In genomic region chr19:2474232-2475017, GRCh38 we compare ENCODE assay signal across 8 cellular contexts. TPM values are rescaled to one million over a fixed set of nuclear protein-coding genes. Genes with fewer than 3 reads are reported as not detected.
DNase-seq lines count a peak whose midpoint lies in the region; ATAC-seq, FAIRE-seq and TF ChIP-seq lines count a peak whose summit lies in the region.

No MANE protein-coding gene starts in this region.

- TF ChIP-seq CTCF in GM10248 (IDR thresholded peaks at IDR 0.05; ENCODE audit: control extremely low read depth, extremely low read depth, low read depth, missing control alignments) (peak; percentile 98), colonic mucosa (IDR thresholded peaks at IDR 0.05) (peak; percentile 97), HepG2 (CRISPR knock-in tag; IDR thresholded peaks at IDR 0.05) (peak; percentile 96)

- no TSS peak for BruUV-seq in HepG2 (replicated peaks; lab: Mats Ljungman, UMichigan)

- H4K20me1 ChIP-seq in HepG2 (ENCODE audit: insufficient read depth, low read length): peaks cover 28% of the 10 kb centered on the region; the same call in 1 of the 2 replicates

- H3K36me3 ChIP-seq in colonic mucosa: no peaks in the 10 kb centered on the region
- no peaks in the 10 kb centered on the region; a peak in 1 of 5 replicates for H3K36me3 ChIP-seq in HepG2 (replicated peaks in 1 of 2; ENCODE audit: control insufficient read depth in 1 of 2, insufficient read depth in 2 of 2, low read length in 2 of 2)

- peaks cover 5% of the 10 kb centered on the region for H3K27me3 Mint-ChIP-seq in activated CD4-positive, alpha-beta T cell treated with anti-CD3 and anti-CD28 coated beads, Interleukin-2, amount 10 ng/mL, durations not matched to agents 24 days and 14 days

- peak overlapping the region; percentile 61 to 79 for H3K9ac ChIP-seq in colonic mucosa (ENCODE audit: low read depth in 2 of 2, low read length in 2 of 2)
- H3K9ac ChIP-seq in HepG2 (ENCODE audit: insufficient read depth, low read depth, low read length): peak overlapping the region; percentile 54; the same call in 1 of the 2 replicates

- H3K4me2 ChIP-seq in HepG2 (ENCODE audit: low read depth, low read length): peak overlapping the region; percentile 99

- POLR2A ChIA-PET in GM10248 (lab: Yijun Ruan, JAX): interaction anchor here (2.2 to 4.2 kb wide), 3 partner anchors 76 to 145 kb away, joined by 6 to 275 read pairs (median 208); no protein-coding TSS in a partner anchor
- POLR2A ChIA-PET in HepG2 (lab: Yijun Ruan, JAX): interaction anchor here (0.7 to 5.2 kb wide), 7 partner anchors 11 to 137 kb away, joined by 3 to 199 read pairs (median 4); no protein-coding TSS in a partner anchor

- peak; percentile 99 for TF ChIP-seq RAD21 in HepG2 (CRISPR knock-in tag; IDR thresholded peaks at IDR 0.05)

- TF ChIP-seq EP300 in HepG2 (IDR thresholded peaks at IDR 0.05; ENCODE audit: low read depth in 2 of 2, low read length in 2 of 2) (no peak; a peak in 1 of 4 replicates), HepG2 (CRISPR knock-in tag; IDR thresholded peaks at IDR 0.05; ENCODE audit: borderline replicate concordance) (no peak; the same call in 1 of the 2 replicates)

- H2AFZ ChIP-seq in HepG2 (ENCODE audit: low read length): no peak overlapping the region

- H3K4me3 Mint-ChIP-seq in activated CD4-positive, alpha-beta T cell treated with anti-CD3 and anti-CD28 coated beads, Interleukin-2, amount 10 ng/mL, durations not matched to agents 24 days and 14 days: peak overlapping the region; percentile 100

- H3K4me3 ChIP-seq in colonic mucosa (peak overlapping the region; percentile 73), HepG2 (replicated peaks in 1 of 3; ENCODE audit: insufficient read depth in 1 of 3, low read depth in 2 of 3, low read length in 3 of 3) (peak overlapping the region; percentile 40 to 72 (median 64))

- peak overlapping the region; percentile 96 for H3K27ac Mint-ChIP-seq in activated CD4-positive, alpha-beta T cell treated with anti-CD3 and anti-CD28 coated beads, Interleukin-2, amount 10 ng/mL, durations not matched to agents 24 days and 14 days

- H3K9me3 ChIP-seq in colonic mucosa (no peaks in the 10 kb centered on the region), HepG2 (ENCODE audit: low read length) (no peaks in the 10 kb centered on the region)

- DNase-seq in GM10248 (ENCODE audit: extremely low spot score) (peak; percentile 89), NCI-H345 (lab: John Stamatoyannopoulos, UW) (peak; percentile 78), colonic mucosa (peak; percentile 84), HepG2 (ENCODE audit: low spot score) (peak; percentile 76)
- peak; percentile 97 for DNase-seq in activated CD4-positive, alpha-beta T cell treated with anti-CD3 and anti-CD28 coated beads, Interleukin-2, amount 10 ng/mL, durations not matched to agents 24 days and 14 days
- peak; percentile 94 for DNase-seq in stimulated activated CD4-positive, alpha-beta T cell treated with anti-CD3 and anti-CD28 coated beads, Interleukin-2, amount 100 ng/mL, for 4 hours (ENCODE audit: low read depth)

- intact Hi-C loops in activated CD4-positive, alpha-beta T cell treated with anti-CD3 and anti-CD28 coated beads, Interleukin-2, amount 10 ng/mL, durations not matched to agents 24 days and 14 days (cut with micrococcal nuclease): loop anchor here (1.0 to 2.0 kb wide), 4 partner anchors 18 to 146 kb away; partner anchors contain the start of gene LMNB2
- intact Hi-C loops in colonic mucosa (cut with DNase I) (loop anchor here (2.0 to 5.0 kb wide), 4 partner anchors 68 to 138 kb away; no protein-coding TSS in a partner anchor), HepG2 (cut with micrococcal nuclease; ENCODE audit: unreplicated experiment) (loop anchor here (1.0 to 5.0 kb wide), 4 partner anchors 53 to 139 kb away; no protein-coding TSS in a partner anchor)

- peaks cover 24% of the 10 kb centered on the region for H3K4me1 Mint-ChIP-seq in activated CD4-positive, alpha-beta T cell treated with anti-CD3 and anti-CD28 coated beads, Interleukin-2, amount 10 ng/mL, durations not matched to agents 24 days and 14 days

- ATAC-seq in HG02943 (IDR thresholded peaks at IDR 0.05; ENCODE audit: low read depth, unreplicated experiment) (peak; percentile 19), HepG2 (peak; percentile 55), HG03095 (IDR thresholded peaks at IDR 0.05; ENCODE audit: unreplicated experiment) (no peak)

- peaks cover 3% of the 10 kb centered on the region for H3K9me3 Mint-ChIP-seq in activated CD4-positive, alpha-beta T cell treated with anti-CD3 and anti-CD28 coated beads, Interleukin-2, amount 10 ng/mL, durations not matched to agents 24 days and 14 days

- in situ Hi-C loops in HepG2 (cut with HindIII; ENCODE audit: extremely low pct_ligation_motif_present, low pct_unique_long_range_greater_than_20kb): loop anchor here (5.0 kb wide), 2 partner anchors 68 to 138 kb away; no protein-coding TSS in a partner anchor

- H3K27me3 ChIP-seq in colonic mucosa (no peaks in the 10 kb centered on the region), HepG2 (ENCODE audit: control insufficient read depth in 1 of 2, insufficient read depth in 2 of 2, low read length in 2 of 2) (no peaks in the 10 kb centered on the region; a peak in 1 of 5 replicates)

- peaks cover 30% of the 10 kb centered on the region for H3K36me3 Mint-ChIP-seq in activated CD4-positive, alpha-beta T cell treated with anti-CD3 and anti-CD28 coated beads, Interleukin-2, amount 10 ng/mL, durations not matched to agents 24 days and 14 days (ENCODE audit: low read depth)

- H3K79me2 ChIP-seq in HepG2 (ENCODE audit: insufficient read depth, low read length): peaks cover 14% of the 10 kb centered on the region

- CTCF ChIA-PET in GM10248 (lab: Yijun Ruan, JAX) (interaction anchor here (0.8 to 2.9 kb wide), 15 partner anchors 12 to 173 kb away, joined by 3 to 48 read pairs (median 6); partner anchors contain the start of gene LMNB2), HepG2 (lab: Yijun Ruan, JAX; ENCODE audit: low intra/inter-chr PET ratio, low total read pairs) (interaction anchor here (0.7 to 3.1 kb wide), 3 partner anchors 105 to 162 kb away, joined by 3 to 39 read pairs (median 23); no protein-coding TSS in a partner anchor)

- FAIRE-seq in HepG2 (lab: Jason Lieb, UNC): peak; percentile 36

- H3K27ac ChIP-seq in colonic mucosa (peak overlapping the region; percentile 88), HepG2 (ENCODE audit: extremely low read length, insufficient read depth, low read length) (peak overlapping the region; percentile 47)

- H3K4me1 ChIP-seq in colonic mucosa (no peaks in the 10 kb centered on the region), HepG2 (ENCODE audit: insufficient read depth, low read length) (peaks cover 39% of the 10 kb centered on the region)

- no peak for TF ChIP-seq POLR2A in HepG2 (IDR thresholded peaks at IDR 0.05; ENCODE audit: insufficient read depth in 1 of 2, low read depth in 2 of 2, low read length in 2 of 2)

- 6% methylated on average over 44 of the region's 60 CpGs for WGBS in HepG2 (ENCODE audit: low lambda C conversion rate)

RNA-seq across cellular contexts. Expression of gene GADD45B, which starts 1.5 kb away (rescaled TPM):
- total RNA-seq in activated CD4-positive, alpha-beta T cell treated with anti-CD3 and anti-CD28 coated beads, Interleukin-2, amount 10 ng/mL, durations not matched to agents 24 days and 14 days: 101 and 102 TPM in 2 replicates
- total RNA-seq in colonic mucosa (10 to 100 TPM; 17.5 to 21.6 TPM), HepG2 (2016; rRNA removed; fragmentation: Illumina TruSeq; extraction: Trizol) (3.2 and 4.6 TPM in 2 replicates)
- 0.71 and 0.91 TPM in 2 replicates for total RNA-seq in HepG2 (2016; cell fraction: cytosol; rRNA removed; fragmentation: Illumina TruSeq; extraction: Trizol; ENCODE audit: low read depth)
- 3.2 and 6.0 TPM in 2 replicates for total RNA-seq in HepG2 (2016; cell fraction: insoluble cytoplasmic fraction; rRNA removed; fragmentation: Illumina TruSeq; extraction: Trizol)
- total RNA-seq in HepG2 (2016; cell fraction: membrane; rRNA removed; fragmentation: Illumina TruSeq; extraction: Trizol): 1.8 TPM in 2 replicates
- 7.3 and 7.6 TPM in 2 replicates for total RNA-seq in HepG2 (2016; cell fraction: nucleus; rRNA removed; fragmentation: Illumina TruSeq; extraction: Trizol)
- polyA plus RNA-seq in HepG2 (2011; rRNA removed): 34.1 and 40.4 TPM in 2 replicates
- 40.0 and 43.7 TPM in 2 replicates for polyA plus RNA-seq in HepG2 (2011; cell fraction: cytosol; rRNA removed)
- polyA plus RNA-seq in HepG2 (2011; cell fraction: nucleus; rRNA removed): 66.8 and 77.1 TPM in 2 replicates
- polyA plus RNA-seq in HepG2 (2012): 11.3 and 22.4 TPM in 2 replicates
- polyA plus RNA-seq in HepG2 (2016; cell fraction: cytosol; fragmentation: Illumina TruSeq; extraction: Trizol; ENCODE audit: low read depth): 1.5 and 1.7 TPM in 2 replicates
- polyA plus RNA-seq in HepG2 (2016; cell fraction: insoluble cytoplasmic fraction; fragmentation: Illumina TruSeq; extraction: Trizol; ENCODE audit: low read depth): 5.5 and 5.8 TPM in 2 replicates
- 2.3 and 2.5 TPM in 2 replicates for polyA plus RNA-seq in HepG2 (2016; cell fraction: membrane; fragmentation: Illumina TruSeq; extraction: Trizol; ENCODE audit: low read depth)
- 16.6 and 21.3 TPM in 2 replicates for polyA plus RNA-seq in HepG2 (2016; cell fraction: nucleus; fragmentation: Illumina TruSeq; extraction: Trizol; ENCODE audit: insufficient read depth, low read depth)
- polyA minus RNA-seq in HepG2 (2011; rRNA and poly(A)+ RNA removed; ENCODE audit: low replicate concordance): 22.5 and 88.0 TPM in 2 replicates
- 12.3 and 15.6 TPM in 2 replicates for polyA minus RNA-seq in HepG2 (2011; cell fraction: cytosol; rRNA and poly(A)+ RNA removed)
- polyA minus RNA-seq in HepG2 (2011; cell fraction: nucleus; rRNA and poly(A)+ RNA removed): 35.0 and 45.0 TPM in 2 replicates

RNA-seq across cellular contexts. Expression of gene LMNB2, which starts 17.7 kb away (rescaled TPM):
- 120 TPM in 2 replicates for total RNA-seq in activated CD4-positive, alpha-beta T cell treated with anti-CD3 and anti-CD28 coated beads, Interleukin-2, amount 10 ng/mL, durations not matched to agents 24 days and 14 days
- total RNA-seq in colonic mucosa (100 to 1,000 TPM in 1 of 2 donors, 10 to 100 TPM in 1; 35.6 to 186 TPM), HepG2 (2016; rRNA removed; fragmentation: Illumina TruSeq; extraction: Trizol) (93.6 and 105 TPM in 2 replicates)
- total RNA-seq in HepG2 (2016; cell fraction: cytosol; rRNA removed; fragmentation: Illumina TruSeq; extraction: Trizol; ENCODE audit: low read depth): 8.6 and 9.2 TPM in 2 replicates
- total RNA-seq in HepG2 (2016; cell fraction: insoluble cytoplasmic fraction; rRNA removed; fragmentation: Illumina TruSeq; extraction: Trizol): 80.4 and 107 TPM in 2 replicates
- 34.1 and 36.1 TPM in 2 replicates for total RNA-seq in HepG2 (2016; cell fraction: membrane; rRNA removed; fragmentation: Illumina TruSeq; extraction: Trizol)
- total RNA-seq in HepG2 (2016; cell fraction: nucleus; rRNA removed; fragmentation: Illumina TruSeq; extraction: Trizol): 44.6 and 52.0 TPM in 2 replicates
- 77.2 and 89.7 TPM in 2 replicates for polyA plus RNA-seq in HepG2 (2011; rRNA removed)
- 83.5 and 98.7 TPM in 2 replicates for polyA plus RNA-seq in HepG2 (2011; cell fraction: cytosol; rRNA removed)
- polyA plus RNA-seq in HepG2 (2011; cell fraction: nucleus; rRNA removed): 75.2 and 87.6 TPM in 2 replicates
- 40.0 and 41.8 TPM in 2 replicates for polyA plus RNA-seq in HepG2 (2012)
- polyA plus RNA-seq in HepG2 (2016; cell fraction: cytosol; fragmentation: Illumina TruSeq; extraction: Trizol; ENCODE audit: low read depth): 7.1 and 7.6 TPM in 2 replicates
- 74.9 and 86.7 TPM in 2 replicates for polyA plus RNA-seq in HepG2 (2016; cell fraction: insoluble cytoplasmic fraction; fragmentation: Illumina TruSeq; extraction: Trizol; ENCODE audit: low read depth)
- 19.0 and 21.3 TPM in 2 replicates for polyA plus RNA-seq in HepG2 (2016; cell fraction: membrane; fragmentation: Illumina TruSeq; extraction: Trizol; ENCODE audit: low read depth)
- 75.4 and 76.1 TPM in 2 replicates for polyA plus RNA-seq in HepG2 (2016; cell fraction: nucleus; fragmentation: Illumina TruSeq; extraction: Trizol; ENCODE audit: insufficient read depth, low read depth)
- 106 and 107 TPM in 2 replicates for polyA minus RNA-seq in HepG2 (2011; rRNA and poly(A)+ RNA removed; ENCODE audit: low replicate concordance)
- polyA minus RNA-seq in HepG2 (2011; cell fraction: cytosol; rRNA and poly(A)+ RNA removed): 35.3 and 37.2 TPM in 2 replicates
- polyA minus RNA-seq in HepG2 (2011; cell fraction: nucleus; rRNA and poly(A)+ RNA removed): 14.4 and 16.7 TPM in 2 replicates

RNA-seq across cellular contexts. Expression of gene TIMM13, which starts 47.0 kb away (rescaled TPM):
- 182 and 190 TPM in 2 replicates for total RNA-seq in activated CD4-positive, alpha-beta T cell treated with anti-CD3 and anti-CD28 coated beads, Interleukin-2, amount 10 ng/mL, durations not matched to agents 24 days and 14 days
- total RNA-seq in colonic mucosa (100 to 1,000 TPM; 100 to 252 TPM), HepG2 (2016; rRNA removed; fragmentation: Illumina TruSeq; extraction: Trizol) (108 and 116 TPM in 2 replicates)
- 78.9 and 87.4 TPM in 2 replicates for total RNA-seq in HepG2 (2016; cell fraction: cytosol; rRNA removed; fragmentation: Illumina TruSeq; extraction: Trizol; ENCODE audit: low read depth)
- total RNA-seq in HepG2 (2016; cell fraction: insoluble cytoplasmic fraction; rRNA removed; fragmentation: Illumina TruSeq; extraction: Trizol): 115 and 120 TPM in 2 replicates
- 123 and 146 TPM in 2 replicates for total RNA-seq in HepG2 (2016; cell fraction: membrane; rRNA removed; fragmentation: Illumina TruSeq; extraction: Trizol)
- 37.3 and 42.3 TPM in 2 replicates for total RNA-seq in HepG2 (2016; cell fraction: nucleus; rRNA removed; fragmentation: Illumina TruSeq; extraction: Trizol)
- polyA plus RNA-seq in HepG2 (2011; rRNA removed): 48.4 and 62.5 TPM in 2 replicates
- 60.7 and 102 TPM in 2 replicates for polyA plus RNA-seq in HepG2 (2011; cell fraction: cytosol; rRNA removed)
- 41.6 and 44.7 TPM in 2 replicates for polyA plus RNA-seq in HepG2 (2011; cell fraction: nucleus; rRNA removed)
- 50.3 and 65.0 TPM in 2 replicates for polyA plus RNA-seq in HepG2 (2012)
- polyA plus RNA-seq in HepG2 (2016; cell fraction: cytosol; fragmentation: Illumina TruSeq; extraction: Trizol; ENCODE audit: low read depth): 94.9 and 117 TPM in 2 replicates
- 117 and 124 TPM in 2 replicates for polyA plus RNA-seq in HepG2 (2016; cell fraction: insoluble cytoplasmic fraction; fragmentation: Illumina TruSeq; extraction: Trizol; ENCODE audit: low read depth)
- polyA plus RNA-seq in HepG2 (2016; cell fraction: membrane; fragmentation: Illumina TruSeq; extraction: Trizol; ENCODE audit: low read depth): 122 and 128 TPM in 2 replicates
- 84.2 and 86.9 TPM in 2 replicates for polyA plus RNA-seq in HepG2 (2016; cell fraction: nucleus; fragmentation: Illumina TruSeq; extraction: Trizol; ENCODE audit: insufficient read depth, low read depth)
- 23.6 and 42.8 TPM in 2 replicates for polyA minus RNA-seq in HepG2 (2011; rRNA and poly(A)+ RNA removed; ENCODE audit: low replicate concordance)
- 18.8 and 24.2 TPM in 2 replicates for polyA minus RNA-seq in HepG2 (2011; cell fraction: cytosol; rRNA and poly(A)+ RNA removed)
- polyA minus RNA-seq in HepG2 (2011; cell fraction: nucleus; rRNA and poly(A)+ RNA removed): 17.2 and 19.7 TPM in 2 replicates
